Comparison of ENCODE assay signal across 40 cellular contexts in the genomic region with DNA sequence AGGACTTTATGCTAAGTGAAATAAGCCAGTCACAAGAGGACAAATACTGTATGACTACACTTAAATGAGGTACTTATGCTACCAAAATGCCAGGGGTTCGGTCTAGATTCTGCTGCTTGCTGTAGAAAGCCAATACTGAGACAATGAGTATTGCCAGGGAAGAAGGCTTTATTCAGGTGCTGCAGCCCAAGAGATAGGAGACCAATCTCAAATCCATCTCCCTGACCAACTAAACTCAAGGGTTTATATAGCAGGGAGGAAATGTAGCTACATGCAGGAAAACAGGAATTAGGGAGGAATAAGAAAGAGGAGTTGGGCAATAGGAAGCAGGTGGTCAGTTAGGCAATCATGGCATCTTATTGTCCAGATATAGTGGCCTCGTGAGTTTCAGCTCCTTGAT.
"Had no signal": no experiment of that assay in that cellular context is flagged by ENCODE, and none has a peak within 500 bp of the region (broad histone marks: within the 10 kb centered on the region; RNA-seq: fewer than 3 reads in every experiment).

No MANE protein-coding gene starts in this region.

- H3K9me3 ChIP-seq: ascending aorta had no signal

- H3K27me3 ChIP-seq: adrenal gland, ascending aorta, brain microvascular endothelial cell, cardiac muscle cell had no signal

- H3K36me3 ChIP-seq: adrenal gland, ascending aorta, brain microvascular endothelial cell, breast epithelium, cardiac muscle cell had no signal

- H3K27ac Mint-ChIP-seq: activated naive CD4-positive, alpha-beta T cell treated with anti-CD3 and anti-CD28 coated beads for 36 hours; activated naive CD4-positive, alpha-beta T cell treated with anti-CD3 and anti-CD28 coated beads, Interleukin-2, amount 10 ng/mL, durations not matched to agents 7 days and 5 days; activated naive CD4-positive, alpha-beta T cell treated with anti-CD3 and anti-CD28 coated beads, Interleukin-2, amount 50 U/mL, for 24 hours; activated naive CD4-positive, alpha-beta T cell treated with anti-CD3 and anti-CD28 coated beads, Interleukin-2, amount 50 U/mL, for 72 hours; activated naive CD8-positive, alpha-beta T cell; activated naive CD8-positive, alpha-beta T cell treated with anti-CD3 and anti-CD28 coated beads for 36 hours; activated naive CD8-positive, alpha-beta T cell treated with anti-CD3 and anti-CD28 coated beads, Interleukin-2, amount 10 ng/mL, durations not matched to agents 7 days and 5 days; activated naive CD8-positive, alpha-beta T cell treated with anti-CD3 and anti-CD28 coated beads, Interleukin-2, amount 50 U/mL, for 24 hours; activated T-cell treated with anti-CD3 and anti-CD28 coated beads, Interleukin-2, amount 50 U/mL, for 24 hours; activated T-cell treated with anti-CD3 and anti-CD28 coated beads, Interleukin-2, amount 50 U/mL, for 72 hours; activated T-helper 1 cell treated with anti-CD3 and anti-CD28 coated beads, Interleukin-12 subunit alpha, Interleukin-12 subunit beta, Interleukin-2, Interleukin-4 antibody, amounts not matched to agents 30 ng/mL and 10 ng/mL and 1 ng/mL, durations not matched to agents 14 hours and 24 hours and 36 hours; activated T-helper 17 cell treated with anti-CD3 and anti-CD28 coated beads, Interleukin-2, amount 50 U/mL, for 72 hours; activated T-helper 2 cell treated with anti-CD3 and anti-CD28 coated beads, Interferon-gamma antibody, Interleukin-2, Interleukin-4, amounts not matched to agents 10 μg/mL and 5 μg/mL and 100 μg/mL, durations not matched to agents 14 hours and 24 hours and 36 hours; brain had no signal

- H3K4me3 Mint-ChIP-seq: activated naive CD4-positive, alpha-beta T cell treated with anti-CD3 and anti-CD28 coated beads for 36 hours; activated naive CD4-positive, alpha-beta T cell treated with anti-CD3 and anti-CD28 coated beads, Interleukin-2, amount 10 ng/mL, durations not matched to agents 7 days and 5 days; activated naive CD4-positive, alpha-beta T cell treated with anti-CD3 and anti-CD28 coated beads, Interleukin-2, amount 50 U/mL, for 24 hours; activated naive CD8-positive, alpha-beta T cell; activated naive CD8-positive, alpha-beta T cell treated with anti-CD3 and anti-CD28 coated beads for 36 hours; activated naive CD8-positive, alpha-beta T cell treated with anti-CD3 and anti-CD28 coated beads, Interleukin-2, amount 10 ng/mL, durations not matched to agents 7 days and 5 days; activated naive CD8-positive, alpha-beta T cell treated with anti-CD3 and anti-CD28 coated beads, Interleukin-2, amount 50 U/mL, for 24 hours; activated T-cell treated with anti-CD3 and anti-CD28 coated beads, Interleukin-2, amount 50 U/mL, for 24 hours; activated T-cell treated with anti-CD3 and anti-CD28 coated beads, Interleukin-2, amount 50 U/mL, for 4 hours; activated T-cell treated with anti-CD3 and anti-CD28 coated beads, Interleukin-2, amount 50 U/mL, for 72 hours; activated T-helper 1 cell treated with anti-CD3 and anti-CD28 coated beads, Interleukin-12 subunit alpha, Interleukin-12 subunit beta, Interleukin-2, Interleukin-4 antibody, amounts not matched to agents 30 ng/mL and 10 ng/mL and 1 ng/mL, durations not matched to agents 14 hours and 24 hours and 36 hours; activated T-helper 17 cell treated with anti-CD3 and anti-CD28 coated beads, Interleukin-2, amount 50 U/mL, for 72 hours; brain; central memory CD8-positive, alpha-beta T cell had no signal

- H3K27me3 Mint-ChIP-seq: activated naive CD4-positive, alpha-beta T cell treated with anti-CD3 and anti-CD28 coated beads, Interleukin-2, amount 10 ng/mL, durations not matched to agents 7 days and 5 days had no signal

- H3K4me1 ChIP-seq: adrenal gland, ascending aorta, body of pancreas, breast epithelium had no signal

- H3K4me1 Mint-ChIP-seq: activated naive CD4-positive, alpha-beta T cell treated with anti-CD3 and anti-CD28 coated beads, Interleukin-2, amount 10 ng/mL, durations not matched to agents 7 days and 5 days; activated naive CD4-positive, alpha-beta T cell treated with anti-CD3 and anti-CD28 coated beads, Interleukin-2, amount 50 U/mL, for 24 hours; activated naive CD8-positive, alpha-beta T cell treated with anti-CD3 and anti-CD28 coated beads for 36 hours; activated naive CD8-positive, alpha-beta T cell treated with anti-CD3 and anti-CD28 coated beads, Interleukin-2, amount 10 ng/mL, durations not matched to agents 7 days and 5 days; activated naive CD8-positive, alpha-beta T cell treated with anti-CD3 and anti-CD28 coated beads, Interleukin-2, amount 50 U/mL, for 24 hours; activated T-helper 17 cell treated with anti-CD3 and anti-CD28 coated beads, Interleukin-2, amount 50 U/mL, for 72 hours; central memory CD8-positive, alpha-beta T cell had no signal

- H3K27ac ChIP-seq: adrenal gland, ascending aorta, body of pancreas, brain microvascular endothelial cell, breast epithelium, cardiac muscle cell had no signal

- FAIRE-seq: astrocyte, bronchial epithelial cell had no signal

- H3K36me3 Mint-ChIP-seq: brain had no signal

- ATAC-seq: activated naive CD4-positive, alpha-beta T cell treated with anti-CD3 and anti-CD28 coated beads, Interleukin-2, amount 50 U/mL, for 72 hours; activated naive CD8-positive, alpha-beta T cell treated with anti-CD3 and anti-CD28 coated beads, Interleukin-2, amount 50 U/mL, for 24 hours; activated T-cell treated with anti-CD3 and anti-CD28 coated beads, Interleukin-2, amount 50 U/mL, for 4 hours; activated T-cell treated with anti-CD3 and anti-CD28 coated beads, Interleukin-2, amount 50 U/mL, for 72 hours; activated T-helper 17 cell treated with anti-CD3 and anti-CD28 coated beads, Interleukin-2, amount 50 U/mL, for 72 hours; body of pancreas had no signal

- DNase-seq: activated effector memory CD4-positive, alpha-beta T cell treated with anti-CD3 and anti-CD28 coated beads, Interleukin-2, amount 50 U/mL, for 16 hours; activated effector memory CD4-positive, alpha-beta T cell treated with Interleukin-2 at 50 U/mL for 16 hours; activated gamma-delta T cell; activated gamma-delta T cell treated with Interleukin-2 at 50 U/mL for 16 hours; activated naive CD4-positive, alpha-beta T cell; activated naive CD4-positive, alpha-beta T cell treated with anti-CD3 and anti-CD28 coated beads for 36 hours; activated naive CD4-positive, alpha-beta T cell treated with anti-CD3 and anti-CD28 coated beads, Interleukin-2, amount 10 ng/mL, durations not matched to agents 7 days and 5 days; activated naive CD4-positive, alpha-beta T cell treated with anti-CD3 and anti-CD28 coated beads, Interleukin-2, amount 50 U/mL, for 16 hours; activated naive CD4-positive, alpha-beta T cell treated with Interleukin-2 at 50 U/mL for 16 hours; activated naive CD8-positive, alpha-beta T cell treated with anti-CD3 and anti-CD28 coated beads for 36 hours; activated naive CD8-positive, alpha-beta T cell treated with anti-CD3 and anti-CD28 coated beads, Interleukin-2, amount 10 ng/mL, durations not matched to agents 7 days and 5 days; activated naive CD8-positive, alpha-beta T cell treated with anti-CD3 and anti-CD28 coated beads, Interleukin-2, amount 50 U/mL, for 24 hours; activated T-cell treated with anti-CD3 and anti-CD28 coated beads, Interleukin-2, amount 50 U/mL, for 1 hour; activated T-cell treated with anti-CD3 and anti-CD28 coated beads, Interleukin-2, amount 50 U/mL, for 24 hours; activated T-cell treated with anti-CD3 and anti-CD28 coated beads, Interleukin-2, amount 50 U/mL, for 4 hours; activated T-cell treated with anti-CD3 and anti-CD28 coated beads, Interleukin-2, amount 50 U/mL, for 48 hours; activated T-cell treated with anti-CD3 and anti-CD28 coated beads, Interleukin-2, amount 50 U/mL, for 72 hours; adrenal gland; amniotic stem cell; amygdala; anterior cingulate cortex; aorta; body of pancreas; brain microvascular endothelial cell; caudate nucleus; central memory CD4-positive, alpha-beta T cell; cerebellar nuclear complex had no signal

- H3K4me3 ChIP-seq: adrenal gland, ascending aorta, body of pancreas, breast epithelium, cardiac muscle cell had no signal
